In genomic region chr19:48991823-48992570, GRCh38 we compare ENCODE assay signal across 8 cellular contexts. TPM values are rescaled to one million over a fixed set of nuclear protein-coding genes. Genes with fewer than 3 reads are reported as not detected.
A peak's percentile ranks its signal among the peaks of the same experiment; 100 is the strongest.
DNase-seq lines count a peak whose midpoint lies in the region; ATAC-seq, FAIRE-seq and TF ChIP-seq lines count a peak whose summit lies in the region.

No MANE protein-coding gene starts in this region.

- intact Hi-C loops in endothelial cell of umbilical vein (cut with micrococcal nuclease) (loop anchor here (2.0 to 10.0 kb wide), 3 partner anchors 13 to 357 kb away; partner anchors contain the start of genes DBP, HRC and TRPM4), mucosa of descending colon (cut with DNase I, micrococcal nuclease) (no loop called here), uterus (cut with DNase I; ENCODE audit: low total_unique reads) (no loop called here)

- TF ChIP-seq POLR2A in endothelial cell of umbilical vein (IDR thresholded peaks at IDR 0.05; ENCODE audit: low read depth, low read length) (peak; percentile 56), uterus (IDR thresholded peaks at IDR 0.05) (peak; percentile 30 to 65)

- no peaks in the 10 kb centered on the region for H3K9me1 ChIP-seq in endothelial cell of umbilical vein (replicated peaks; ENCODE audit: control insufficient read depth, extremely low read depth, insufficient read depth, low read length)

- no peak for TF ChIP-seq CTCF in endothelial cell of umbilical vein (IDR thresholded peaks at IDR 0.05; ENCODE audit: extremely low read depth in 1 of 2, insufficient read depth in 1 of 2, low read depth in 1 of 2, low read length in 2 of 2)
- no peak for TF ChIP-seq CTCF in mucosa of descending colon (IDR thresholded peaks at IDR 0.05)
- TF ChIP-seq CTCF in uterus (IDR thresholded peaks at IDR 0.05): no peak

- CTCF ChIA-PET in endothelial cell of umbilical vein (lab: Charles Lee): interaction anchor here (0.9 to 3.3 kb wide), 10 partner anchors 15 to 233 kb away, joined by 3 to 41 read pairs (median 6); partner anchors contain the start of gene NUCB1

- H3K9me3 ChIP-seq in endothelial cell of umbilical vein (replicated peaks; ENCODE audit: control insufficient read depth, insufficient read depth, low read length): no peaks in the 10 kb centered on the region
- H3K9me3 ChIP-seq in mucosa of descending colon: no peaks in the 10 kb centered on the region
- no peaks in the 10 kb centered on the region for H3K9me3 ChIP-seq in uterus

- H2AFZ ChIP-seq in ACC112 (ENCODE audit: low read length, unreplicated experiment) (no peak overlapping the region), endothelial cell of umbilical vein (ENCODE audit: low read depth, low read length) (peak overlapping the region; percentile 49)

- POLR2A ChIA-PET in endothelial cell of umbilical vein (lab: Charles Lee): no interaction called here

- H3K36me3 ChIP-seq in ACC112 (ENCODE audit: insufficient read depth, low read length) (no peaks in the 10 kb centered on the region), endothelial cell of umbilical vein (ENCODE audit: control insufficient read depth in 2 of 2, extremely low read depth in 1 of 2, insufficient read depth in 2 of 2, low read length in 2 of 2) (peaks cover 0 to 7% of the 10 kb centered on the region in 2 experiments), mucosa of descending colon (ENCODE audit: low read depth) (no peaks in the 10 kb centered on the region), uterus (no peaks in the 10 kb centered on the region)

- no TSS peak for BruUV-seq in endothelial cell of umbilical vein (replicated peaks; lab: Mats Ljungman, UMichigan)

- H3K4me1 ChIP-seq in ACC112 (ENCODE audit: control insufficient read depth, insufficient read depth, low read length, unreplicated experiment) (peaks cover 8% of the 10 kb centered on the region), endothelial cell of umbilical vein (ENCODE audit: control insufficient read depth, extremely low read depth, insufficient read depth, low read length) (peaks cover 14% of the 10 kb centered on the region), mucosa of descending colon (ENCODE audit: low read depth) (peaks cover 23% of the 10 kb centered on the region), uterus (peaks cover 6 to 24% of the 10 kb centered on the region in 2 donors)

- H3K27ac ChIP-seq in ACC112 (ENCODE audit: low read depth, low read length) (peak overlapping the region; percentile 60), endothelial cell of umbilical vein (ENCODE audit: insufficient read depth, low read depth, low read length) (peak overlapping the region; percentile 48), uterus (peak overlapping the region; percentile 93 to 97)

- peak overlapping the region; percentile 80 for H3K4me2 ChIP-seq in endothelial cell of umbilical vein (ENCODE audit: insufficient read depth, low read length)

- H3K27me3 ChIP-seq in ACC112 (ENCODE audit: insufficient read depth, low read length): no peaks in the 10 kb centered on the region
- no peaks in the 10 kb centered on the region for H3K27me3 ChIP-seq in endothelial cell of umbilical vein (ENCODE audit: control insufficient read depth in 2 of 2, insufficient read depth in 2 of 2, low read length in 2 of 2)
- H3K27me3 ChIP-seq in uterus: no peaks in the 10 kb centered on the region

- dilution Hi-C loops in endothelial cell of umbilical vein (cut with MboI; ENCODE audit: extremely low pct_ligation_motif_present, low sequenced_read_pairs): no loop called here

- FAIRE-seq in GM19239 (lab: Jason Lieb, UNC) (peak; percentile 53), endothelial cell of umbilical vein (lab: Jason Lieb, UNC) (peak; percentile 96)

- peaks cover 57% of the 10 kb centered on the region for H3K79me2 ChIP-seq in ACC112 (ENCODE audit: control insufficient read depth, insufficient read depth, low read length, unreplicated experiment)
- H3K79me2 ChIP-seq in endothelial cell of umbilical vein (ENCODE audit: control insufficient read depth, insufficient read depth, low read length): peaks cover 50% of the 10 kb centered on the region

- H3K4me3 ChIP-seq in ACC112 (ENCODE audit: low read depth, low read length): peak overlapping the region; percentile 91
- H3K4me3 ChIP-seq in endothelial cell of umbilical vein (replicated peaks in 1 of 3; ENCODE audit: insufficient read depth in 1 of 3, low read depth in 1 of 3, low read length in 3 of 3): peak overlapping the region; percentile 83 to 92 (median 86)
- H3K4me3 ChIP-seq in mucosa of descending colon: peak overlapping the region; percentile 57
- peak overlapping the region; percentile 77 to 95 for H3K4me3 ChIP-seq in uterus

- H3K9ac ChIP-seq in endothelial cell of umbilical vein (replicated peaks; ENCODE audit: extremely low read depth, insufficient read depth, low read length): peak overlapping the region; percentile 89

- ATAC-seq in SK-N-SH treated with all-trans-retinoic acid at 6 μM for 48 hours (peak; percentile 82), mucosa of descending colon (peak; percentile 45), GM18868 (IDR thresholded peaks at IDR 0.05; ENCODE audit: unreplicated experiment) (no peak)

- H4K20me1 ChIP-seq in endothelial cell of umbilical vein (replicated peaks; ENCODE audit: control insufficient read depth, extremely low read depth, insufficient read depth, low read length): no peaks in the 10 kb centered on the region

- DNase-seq in GM19239 (ENCODE audit: insufficient read length, low spot score): no peak
- DNase-seq in endothelial cell of umbilical vein (ENCODE audit: low read depth, low spot score): peak; percentile 70
- DNase-seq in mucosa of descending colon: peak in 2 of 3 donors; percentile 58 to 69
- DNase-seq in uterus: peak; percentile 52 to 64
- no peak for DNase-seq in stimulated activated CD4-positive, alpha-beta T cell treated with anti-CD3 and anti-CD28 coated beads, Interleukin-1b, Interleukin-23, amount 100 ng/mL, for 48 hours

RNA-seq across cellular contexts. Expression of gene GYS1, which starts 1.1 kb away (rescaled TPM):
- total RNA-seq in endothelial cell of umbilical vein (53.9 and 58.9 TPM in 2 replicates), mucosa of descending colon (10 to 100 TPM; 40.1 to 49.3 (median 40.2) TPM), uterus (10 to 100 TPM in 3 of 4 donors, 1 to 10 TPM in 1; 4.9 to 39.8 (median 16.6) TPM)
- 39.0 and 41.7 TPM in 2 replicates for polyA plus RNA-seq in endothelial cell of umbilical vein
- 28.7 and 31.3 TPM in 2 replicates for polyA plus RNA-seq in endothelial cell of umbilical vein (2011; cell fraction: cytosol; rRNA removed)
- polyA plus RNA-seq in endothelial cell of umbilical vein (2011; cell fraction: nucleus; rRNA removed): 58.2 and 75.4 TPM in 2 replicates
- polyA plus RNA-seq in endothelial cell of umbilical vein (2012): 57.7 and 64.6 TPM in 2 replicates
- 41.1 and 61.1 TPM in 2 replicates for polyA minus RNA-seq in endothelial cell of umbilical vein
- polyA minus RNA-seq in endothelial cell of umbilical vein (2011; cell fraction: cytosol; rRNA and poly(A)+ RNA removed): 38.7 TPM
- 26.9 and 29.9 TPM in 2 replicates for polyA minus RNA-seq in endothelial cell of umbilical vein (2011; cell fraction: nucleus; rRNA and poly(A)+ RNA removed)

RNA-seq across cellular contexts. Expression of gene RUVBL2, which starts 1.7 kb away (rescaled TPM):
- total RNA-seq in endothelial cell of umbilical vein (110 and 115 TPM in 2 replicates), mucosa of descending colon (10 to 100 TPM; 47.4 to 68.8 (median 57.3) TPM), uterus (100 to 1,000 TPM in 1 of 4 donors, 10 to 100 TPM in 3; 51.9 to 109 (median 77.7) TPM)
- 185 and 200 TPM in 2 replicates for polyA plus RNA-seq in endothelial cell of umbilical vein
- 190 and 194 TPM in 2 replicates for polyA plus RNA-seq in endothelial cell of umbilical vein (2011; cell fraction: cytosol; rRNA removed)
- 192 and 197 TPM in 2 replicates for polyA plus RNA-seq in endothelial cell of umbilical vein (2011; cell fraction: nucleus; rRNA removed)
- polyA plus RNA-seq in endothelial cell of umbilical vein (2012): 148 and 185 TPM in 2 replicates
- 106 and 142 TPM in 2 replicates for polyA minus RNA-seq in endothelial cell of umbilical vein
- 189 TPM for polyA minus RNA-seq in endothelial cell of umbilical vein (2011; cell fraction: cytosol; rRNA and poly(A)+ RNA removed)
- polyA minus RNA-seq in endothelial cell of umbilical vein (2011; cell fraction: nucleus; rRNA and poly(A)+ RNA removed): 39.0 and 64.7 TPM in 2 replicates

RNA-seq across cellular contexts. Expression of gene LHB, which starts 24.9 kb away (rescaled TPM):
- not detected in 2 replicates for total RNA-seq in endothelial cell of umbilical vein
- polyA plus RNA-seq in endothelial cell of umbilical vein: 1.3 and 1.4 TPM in 2 replicates
- 0.44 TPM in 1 of 2 replicates, not detected in the other for polyA plus RNA-seq in endothelial cell of umbilical vein (2011; cell fraction: cytosol; rRNA removed)
- polyA plus RNA-seq in endothelial cell of umbilical vein (2011; cell fraction: nucleus; rRNA removed): 2.3 and 2.7 TPM in 2 replicates
- polyA plus RNA-seq in endothelial cell of umbilical vein (2012): not detected in 2 replicates
- polyA minus RNA-seq in endothelial cell of umbilical vein: not detected in 2 replicates
- polyA minus RNA-seq in endothelial cell of umbilical vein (2011; cell fraction: cytosol; rRNA and poly(A)+ RNA removed): not detected
- polyA minus RNA-seq in endothelial cell of umbilical vein (2011; cell fraction: nucleus; rRNA and poly(A)+ RNA removed): not detected in 2 replicates
- total RNA-seq in mucosa of descending colon: under 1 TPM in 1 of 3 donors, not detected in 2; 0.65 TPM
- total RNA-seq in uterus: not detected

RNA-seq across cellular contexts. Expression of gene FTL, which starts 26.9 kb away (rescaled TPM):
- total RNA-seq in endothelial cell of umbilical vein (1,636 and 1,937 TPM in 2 replicates), mucosa of descending colon (1,000 to 10,000 TPM; 1,659 to 1,792 (median 1,691) TPM), uterus (1,000 to 10,000 TPM in 3 of 4 donors, 100 to 1,000 TPM in 1; 472 to 2,968 (median 1,570) TPM)
- polyA plus RNA-seq in endothelial cell of umbilical vein: 2,748 and 3,914 TPM in 2 replicates
- 1,662 and 2,128 TPM in 2 replicates for polyA plus RNA-seq in endothelial cell of umbilical vein (2011; cell fraction: cytosol; rRNA removed)
- polyA plus RNA-seq in endothelial cell of umbilical vein (2011; cell fraction: nucleus; rRNA removed): 331 and 578 TPM in 2 replicates
- 2,261 and 3,115 TPM in 2 replicates for polyA plus RNA-seq in endothelial cell of umbilical vein (2012)
- 849 and 921 TPM in 2 replicates for polyA minus RNA-seq in endothelial cell of umbilical vein
- 537 TPM for polyA minus RNA-seq in endothelial cell of umbilical vein (2011; cell fraction: cytosol; rRNA and poly(A)+ RNA removed)
- 79.5 and 111 TPM in 2 replicates for polyA minus RNA-seq in endothelial cell of umbilical vein (2011; cell fraction: nucleus; rRNA and poly(A)+ RNA removed)

RNA-seq across cellular contexts. Expression of gene CGB3, which starts 32.1 kb away (rescaled TPM):
- total RNA-seq in endothelial cell of umbilical vein: not detected in 2 replicates
- not detected in 2 replicates for polyA plus RNA-seq in endothelial cell of umbilical vein
- polyA plus RNA-seq in endothelial cell of umbilical vein (2011; cell fraction: cytosol; rRNA removed): not detected in 2 replicates
- polyA plus RNA-seq in endothelial cell of umbilical vein (2011; cell fraction: nucleus; rRNA removed): not detected in 2 replicates
- polyA plus RNA-seq in endothelial cell of umbilical vein (2012): not detected in 2 replicates
- not detected in 2 replicates for polyA minus RNA-seq in endothelial cell of umbilical vein
- polyA minus RNA-seq in endothelial cell of umbilical vein (2011; cell fraction: cytosol; rRNA and poly(A)+ RNA removed): not detected
- not detected in 2 replicates for polyA minus RNA-seq in endothelial cell of umbilical vein (2011; cell fraction: nucleus; rRNA and poly(A)+ RNA removed)
- total RNA-seq in mucosa of descending colon: not detected
- total RNA-seq in uterus: not detected

Comparison
In these comparisons a context has a peak if more than half of its experiments do, and no peak if none do; other contexts are left out.
1. DNase-seq: peak in endothelial cell of umbilical vein (single experiment), mucosa of descending colon (2 of 3) and uterus (2 of 2); none in GM19239 (single experiment) and stimulated activated CD4-positive, alpha-beta T cell treated with anti-CD3 and anti-CD28 coated beads, Interleukin-1b, Interleukin-23, amount 100 ng/mL, for 48 hours (single experiment).
2. Peak in every context shown above with its lines, with median percentiles within 50 percentile points of each other: H3K27ac ChIP-seq and H3K4me3 ChIP-seq.